Comparison of ENCODE assay signal across 8 cellular contexts in genomic region chr12:7092229-7092985, GRCh38. TPM values are rescaled to one million over a fixed set of nuclear protein-coding genes. Genes with fewer than 3 reads are reported as not detected.
A peak's percentile ranks its signal among the peaks of the same experiment; 100 is the strongest.
DNase-seq lines count a peak whose midpoint lies in the region; ATAC-seq and TF ChIP-seq lines count a peak whose summit lies in the region.

Gene C1R, minus strand, starts transcription at chr12:7092445. Its CDS starts 57 bp downstream, at chr12:7092388.

- H3K4me3 ChIP-seq in right cardiac atrium (ENCODE audit: low read length) (peak within 1 kb of the TSS; percentile 42), rectal smooth muscle tissue (ENCODE audit: low read length) (peak within 1 kb of the TSS; percentile 58), vagina (peak within 1 kb of the TSS; percentile 60 to 68)

- peaks cover 3% of the 10 kb centered on the region for H3K36me3 Mint-ChIP-seq in T-helper 17 cell (ENCODE audit: low read depth)

- H3K9ac ChIP-seq in rectal smooth muscle tissue (ENCODE audit: low read length): peak within 1 kb of the TSS; percentile 16

- DNase-seq in EL: peak; percentile 89
- DNase-seq in KBM-7: peak; percentile 77
- DNase-seq in T-helper 17 cell: peak; percentile 45 to 62 (median 48)
- DNase-seq in anterior cingulate cortex (lab: John Stamatoyannopoulos, UW): peak in 44 of 58 donors; percentile 4 to 68 (median 29)
- peak; percentile 82 to 92 (median 90) for DNase-seq in right cardiac atrium
- no peak for DNase-seq in vagina (ENCODE audit: extremely low spot score in 2 of 2)

- WGBS in right cardiac atrium: 20% methylated on average over 16 of the region's 16 CpGs

- peak within 1 kb of the TSS; percentile 87 for H3K4me3 Mint-ChIP-seq in T-helper 17 cell

- H3K27ac Mint-ChIP-seq in T-helper 17 cell: peak within 1 kb of the TSS; percentile 34

- no peaks in the 10 kb centered on the region for H3K9me3 ChIP-seq in T-helper 17 cell (ENCODE audit: control insufficient read depth, low read length, poor library complexity, severe bottlenecking)
- H3K9me3 ChIP-seq in right cardiac atrium (ENCODE audit: control insufficient read depth, low read length): no peaks in the 10 kb centered on the region
- H3K9me3 ChIP-seq in vagina: no peaks in the 10 kb centered on the region

- in situ Hi-C loops in KBM-7 (cut with MboI; ENCODE audit: low pct_unique_long_range_greater_than_20kb, low sequenced_read_pairs): no loop called here

- peaks cover 12% of the 10 kb centered on the region for H3K4me1 Mint-ChIP-seq in T-helper 17 cell

- ATAC-seq in T-helper 17 cell (peak; percentile 81), right cardiac atrium (peak; percentile 85 to 89), GM19455 (IDR thresholded peaks at IDR 0.05; ENCODE audit: unreplicated experiment) (no peak)

- H3K36me3 ChIP-seq in rectal smooth muscle tissue (ENCODE audit: control insufficient read depth, insufficient read depth, low read length) (no peaks in the 10 kb centered on the region), vagina (peaks cover 0 to 21% of the 10 kb centered on the region in 2 donors)

- H3K4me1 ChIP-seq in right cardiac atrium (ENCODE audit: control insufficient read depth, insufficient read depth, low read length) (no peaks in the 10 kb centered on the region), rectal smooth muscle tissue (ENCODE audit: control insufficient read depth, insufficient read depth, low read length) (peaks cover 11% of the 10 kb centered on the region), vagina (peaks cover 53% of the 10 kb centered on the region)

- peak in 1 of 2 donors; percentile 81 for TF ChIP-seq POLR2A in vagina (IDR thresholded peaks at IDR 0.05)

- TF ChIP-seq CTCF in vagina (IDR thresholded peaks at IDR 0.05): peak; percentile 80 to 95 (median 89)

- H3K27me3 ChIP-seq in right cardiac atrium (ENCODE audit: control insufficient read depth, insufficient read depth): no peaks in the 10 kb centered on the region
- no peaks in the 10 kb centered on the region for H3K27me3 ChIP-seq in rectal smooth muscle tissue (ENCODE audit: control insufficient read depth, insufficient read depth, low read length)
- H3K27me3 ChIP-seq in vagina: no peaks in the 10 kb centered on the region

- H3K27me3 Mint-ChIP-seq in T-helper 17 cell: peaks cover 6% of the 10 kb centered on the region

- H3K27ac ChIP-seq in right cardiac atrium (ENCODE audit: low read length): peak within 1 kb of the TSS; percentile 64
- peak within 1 kb of the TSS; percentile 71 for H3K27ac ChIP-seq in rectal smooth muscle tissue (ENCODE audit: low read depth, low read length)
- H3K27ac ChIP-seq in vagina: peak within 1 kb of the TSS; percentile 94

- intact Hi-C loops in right cardiac atrium (cut with DNase I): no loop called here
- intact Hi-C loops in vagina (cut with DNase I): loop anchor here (1.0 to 5.0 kb wide), 2 partner anchors 32 to 150 kb away; partner anchors contain the start of genes C12orf57, C1S and RNU7-1

RNA-seq across cellular contexts. Expression of gene C1R, which starts in this region (rescaled TPM):
- 1 to 10 TPM; 3.4 to 7.2 TPM for total RNA-seq in T-helper 17 cell
- total RNA-seq in right cardiac atrium: 100 to 1,000 TPM; 245 to 447 (median 372) TPM
- polyA plus RNA-seq in right cardiac atrium: 201 TPM
- 830 TPM for total RNA-seq in vagina

Comparison
In these comparisons a context has a peak if more than half of its experiments do, and no peak if none do; other contexts are left out.
1. RNA of gene C1R (total RNA-seq): 830 TPM in vagina (single experiment) and 245 to 447 TPM in right cardiac atrium; 3.4 to 7.2 TPM in T-helper 17 cell; every median in the first group is over 10 times any median in the second.
2. DNase-seq: peak in EL (single experiment), KBM-7 (single experiment), T-helper 17 cell (3 of 3), anterior cingulate cortex (44 of 58) and right cardiac atrium (3 of 3); none in vagina (0 of 2).
3. Peak in every context shown above with its lines, with median percentiles within 50 percentile points of each other: H3K27ac ChIP-seq and H3K4me3 ChIP-seq.